ENCODE assay signal across 9 cellular contexts in the genomic region with DNA sequence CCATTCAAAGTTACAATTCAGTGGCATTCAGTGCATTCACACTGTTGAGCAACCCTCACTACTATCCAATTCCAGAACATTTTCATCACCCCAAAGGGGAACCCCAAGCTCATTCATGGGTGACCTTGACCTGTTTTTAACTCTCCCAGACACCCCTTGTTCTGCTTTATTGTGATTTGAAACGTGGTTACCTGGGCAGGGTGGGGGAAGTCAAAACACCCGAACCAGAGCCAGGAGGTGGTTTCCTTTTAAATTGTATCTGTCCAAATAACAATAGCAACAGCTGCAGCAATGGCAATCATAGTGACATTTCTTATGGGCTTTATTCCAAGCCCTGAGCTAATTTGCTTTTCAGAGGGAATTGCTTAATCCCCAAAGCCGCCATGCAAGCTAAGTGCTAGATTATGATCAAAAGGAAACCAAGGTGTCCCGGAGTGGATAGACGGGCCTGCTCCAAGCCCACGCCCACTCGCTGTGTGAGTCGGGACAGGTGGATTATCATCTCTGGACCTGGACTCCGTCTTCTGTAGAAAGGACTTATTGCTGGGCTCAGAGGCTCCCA. TPM values are rescaled to one million over a fixed set of nuclear protein-coding genes. Genes with fewer than 3 reads are reported as not detected.
DNase-seq lines count a peak whose midpoint lies in the region; ATAC-seq and TF ChIP-seq lines count a peak whose summit lies in the region.
"Had no signal": no experiment of that assay in that cellular context is flagged by ENCODE, and none has a peak within 500 bp of the region (broad histone marks: within the 10 kb centered on the region; RNA-seq: fewer than 3 reads in every experiment).

No MANE protein-coding gene starts in this region.

- H3K27me3 Mint-ChIP-seq in CD14-positive monocyte (ENCODE audit: low read depth in 3 of 3) (peaks cover 27 to 30% (median 28%) of the 10 kb centered on the region in 3 donors), mesothelial cell of epicardium (ENCODE audit: low read depth) (no peaks in the 10 kb centered on the region)
- no peaks in the 10 kb centered on the region for H3K27me3 Mint-ChIP-seq in activated CD4-positive, alpha-beta memory T cell treated with anti-CD3 and anti-CD28 coated beads for 36 hours

- intact Hi-C loops in CD14-positive monocyte (cut with micrococcal nuclease): loop anchor here (5.0 to 10.0 kb wide), 2 partner anchors 96 to 114 kb away; a partner anchor contains a TSS
- intact Hi-C loops in activated CD4-positive, alpha-beta memory T cell treated with anti-CD3 and anti-CD28 coated beads for 36 hours (cut with micrococcal nuclease): no loop called here
- intact Hi-C loops in left ventricle myocardium superior (cut with micrococcal nuclease): no loop called here
- intact Hi-C loops in testis (cut with DNase I; ENCODE audit: low total_unique reads): no loop called here

- peaks cover 0 to 5% (median 0%) of the 10 kb centered on the region in 7 donors for H3K9me3 Mint-ChIP-seq in CD14-positive monocyte
- no peaks in the 10 kb centered on the region for H3K9me3 Mint-ChIP-seq in activated CD4-positive, alpha-beta memory T cell treated with anti-CD3 and anti-CD28 coated beads for 36 hours
- H3K9me3 Mint-ChIP-seq in mesothelial cell of epicardium: no peaks in the 10 kb centered on the region

- in situ Hi-C loops in GM13976 (cut with MboI; ENCODE audit: low sequenced_read_pairs, unreplicated experiment): no loop called here

- H3K4me1 ChIP-seq in testis: no peaks in the 10 kb centered on the region

- no peaks in the 10 kb centered on the region for H3K36me3 ChIP-seq in testis (ENCODE audit: low read depth, missing control alignments)

- H3K9me3 ChIP-seq in testis: no peaks in the 10 kb centered on the region

- H3K27me3 ChIP-seq in testis: no peaks in the 10 kb centered on the region

- peaks cover 63% of the 10 kb centered on the region for H3K4me1 Mint-ChIP-seq in CD14-positive monocyte
- peaks cover 63% of the 10 kb centered on the region for H3K4me1 Mint-ChIP-seq in activated CD4-positive, alpha-beta memory T cell treated with anti-CD3 and anti-CD28 coated beads for 36 hours (ENCODE audit: low read depth)
- peaks cover 37% of the 10 kb centered on the region for H3K4me1 Mint-ChIP-seq in mesothelial cell of epicardium

- peak; percentile 30 for ATAC-seq in left ventricle myocardium superior

- POLR2A ChIA-PET in activated CD4-positive, alpha-beta memory T cell treated with anti-CD3 and anti-CD28 coated beads for 36 hours (lab: Charles Lee): interaction anchor here (1.0 to 3.8 kb wide), 5 partner anchors 13 to 104 kb away, joined by 3 to 26 read pairs (median 4); a partner anchor contains a TSS
- POLR2A ChIA-PET in GM10248 (lab: Yijun Ruan, JAX): interaction anchor here (0.7 kb wide), 1 partner anchor 42 kb away, joined by 3 read pairs; a partner anchor contains a TSS

- no peak overlapping the region for H3K4me3 ChIP-seq in testis

- TF ChIP-seq CTCF in CD14-positive monocyte (IDR thresholded peaks at IDR 0.05): no peak
- TF ChIP-seq CTCF in GM13976 (IDR thresholded peaks at IDR 0.05; ENCODE audit: borderline replicate concordance, control extremely low read depth, extremely low read depth, insufficient read depth, missing control alignments): no peak
- no peak for TF ChIP-seq CTCF in mesothelial cell of epicardium (IDR thresholded peaks at IDR 0.05; ENCODE audit: unreplicated experiment)
- TF ChIP-seq CTCF in GM10248 (IDR thresholded peaks at IDR 0.05; ENCODE audit: control extremely low read depth, extremely low read depth, low read depth, missing control alignments): no peak
- no peak for TF ChIP-seq CTCF in testis (IDR thresholded peaks at IDR 0.05)

- DNase-seq in CD14-positive monocyte (ENCODE audit: low spot score): peak; percentile 51
- DNase-seq in GM13976 (ENCODE audit: low spot score): peak; percentile 72
- peak; percentile 30 for DNase-seq in activated CD4-positive, alpha-beta memory T cell treated with anti-CD3 and anti-CD28 coated beads for 36 hours
- DNase-seq in left ventricle myocardium superior: peak; percentile 23
- no peak for DNase-seq in mesothelial cell of epicardium (ENCODE audit: low spot score in 2 of 2, unreplicated experiment in 2 of 2)
- DNase-seq in NCI-H1092 treated with DMSO at 0.1 percent for 48 hours (lab: John Stamatoyannopoulos, UW): no peak
- DNase-seq in GM10248 (ENCODE audit: extremely low spot score): no peak
- no peak for DNase-seq in testis

- H3K36me3 Mint-ChIP-seq in CD14-positive monocyte (peaks cover 24 to 26% of the 10 kb centered on the region in 2 donors), mesothelial cell of epicardium (no peaks in the 10 kb centered on the region)
- peaks cover 8% of the 10 kb centered on the region for H3K36me3 Mint-ChIP-seq in activated CD4-positive, alpha-beta memory T cell treated with anti-CD3 and anti-CD28 coated beads for 36 hours

- no peak for TF ChIP-seq POLR2A in testis (IDR thresholded peaks at IDR 0.05)

- peak overlapping the region; percentile 66 to 83 for H3K4me3 Mint-ChIP-seq in CD14-positive monocyte
- peak overlapping the region; percentile 79 for H3K4me3 Mint-ChIP-seq in activated CD4-positive, alpha-beta memory T cell treated with anti-CD3 and anti-CD28 coated beads for 36 hours
- H3K4me3 Mint-ChIP-seq in mesothelial cell of epicardium: no peak overlapping the region

- CTCF ChIA-PET in activated CD4-positive, alpha-beta memory T cell treated with anti-CD3 and anti-CD28 coated beads for 36 hours (lab: Charles Lee): interaction anchor here (2.1 to 13.2 kb wide), 3 partner anchors 17 to 86 kb away, joined by 5 to 319 read pairs (median 17); a partner anchor contains a TSS
- CTCF ChIA-PET in GM10248 (lab: Yijun Ruan, JAX): interaction anchor here (0.9 to 18.5 kb wide), 8 partner anchors 10 to 139 kb away, joined by 3 to 287 read pairs (median 6); a partner anchor contains a TSS

- peak overlapping the region; percentile 91 to 96 (median 94) for H3K27ac Mint-ChIP-seq in CD14-positive monocyte
- peak overlapping the region; percentile 93 for H3K27ac Mint-ChIP-seq in activated CD4-positive, alpha-beta memory T cell treated with anti-CD3 and anti-CD28 coated beads for 36 hours
- no peak overlapping the region for H3K27ac Mint-ChIP-seq in mesothelial cell of epicardium

- WGBS in testis, 2 donors: 71 to 75% methylated on average over 9 of the region's 9 CpGs

- no peak overlapping the region for H3K27ac ChIP-seq in testis

RNA-seq across cellular contexts. Expression of a gene that starts 6.1 kb away (rescaled TPM):
- polyA plus RNA-seq in CD14-positive monocyte (10 to 100 TPM; 12.8 to 14.1 TPM), testis (ENCODE audit: insufficient read depth, low read depth, low replicate concordance) (1.0 TPM)
- 10 to 100 TPM; 22.6 to 24.6 TPM for total RNA-seq in activated CD4-positive, alpha-beta memory T cell treated with anti-CD3 and anti-CD28 coated beads for 36 hours
- total RNA-seq in left ventricle myocardium superior (3.0 TPM), mesothelial cell of epicardium (5.0 to 6.2 TPM (median 5.9 TPM) in 3 replicates), testis (under 1 TPM; 0.63 to 0.87 TPM)

RNA-seq across cellular contexts. Expression of a gene that starts 17.3 kb away (rescaled TPM):
- polyA plus RNA-seq in CD14-positive monocyte (not detected), testis (ENCODE audit: insufficient read depth, low read depth, low replicate concordance) (not detected)
- total RNA-seq in activated CD4-positive, alpha-beta memory T cell treated with anti-CD3 and anti-CD28 coated beads for 36 hours: 1 to 10 TPM; 9.5 TPM
- total RNA-seq in left ventricle myocardium superior (not detected), mesothelial cell of epicardium (7.6 to 13.7 TPM (median 12.2 TPM) in 3 replicates), testis (not detected)
- total RNA-seq: temporal lobe had no signal

RNA-seq across cellular contexts. Expression of a gene that starts 17.6 kb away (rescaled TPM):
- 100 to 1,000 TPM; 165 to 177 TPM for polyA plus RNA-seq in CD14-positive monocyte
- total RNA-seq in activated CD4-positive, alpha-beta memory T cell treated with anti-CD3 and anti-CD28 coated beads for 36 hours: 100 to 1,000 TPM; 410 to 425 TPM
- total RNA-seq in left ventricle myocardium superior: 323 TPM
- total RNA-seq in mesothelial cell of epicardium: 231 to 233 TPM (median 231 TPM) in 3 replicates
- total RNA-seq in testis: 100 to 1,000 TPM; 357 to 380 TPM
- 889 TPM for polyA plus RNA-seq in testis (ENCODE audit: insufficient read depth, low read depth, low replicate concordance)

RNA-seq across cellular contexts. Expression of a gene that starts 42.2 kb away (rescaled TPM):
- polyA plus RNA-seq in CD14-positive monocyte: under 1 TPM; 0.05 to 0.09 TPM
- 1 to 10 TPM; 2.8 to 3.0 TPM for total RNA-seq in activated CD4-positive, alpha-beta memory T cell treated with anti-CD3 and anti-CD28 coated beads for 36 hours
- total RNA-seq in left ventricle myocardium superior: 14.1 TPM
- 48.4 to 50.4 TPM (median 48.8 TPM) in 3 replicates for total RNA-seq in mesothelial cell of epicardium
- 10 to 100 TPM; 17.2 to 30.6 TPM for total RNA-seq in testis
- polyA plus RNA-seq in testis (ENCODE audit: insufficient read depth, low read depth, low replicate concordance): 19.8 TPM

Comparison
In these comparisons a context has a peak if more than half of its experiments do, and no peak if none do; other contexts are left out.
1. DNase-seq: peak in CD14-positive monocyte (single experiment), GM13976 (single experiment), activated CD4-positive, alpha-beta memory T cell treated with anti-CD3 and anti-CD28 coated beads for 36 hours (single experiment) and left ventricle myocardium superior (single experiment); none in mesothelial cell of epicardium (0 of 2), NCI-H1092 treated with DMSO at 0.1 percent for 48 hours (single experiment), GM10248 (single experiment) and testis (single experiment).
2. intact Hi-C loops: an anchor here in CD14-positive monocyte (5.0 to 10.0 kb wide); none called in activated CD4-positive, alpha-beta memory T cell treated with anti-CD3 and anti-CD28 coated beads for 36 hours, left ventricle myocardium superior and testis.